Comparison of ENCODE assay signal across 9 cellular contexts in genomic region chr16:19167710-19168172, GRCh38. TPM values are rescaled to one million over a fixed set of nuclear protein-coding genes. Genes with fewer than 3 reads are reported as not detected.
DNase-seq lines count a peak whose midpoint lies in the region; ATAC-seq and TF ChIP-seq lines count a peak whose summit lies in the region.
"Had no signal": no experiment of that assay in that cellular context is flagged by ENCODE, and none has a peak within 500 bp of the region (broad histone marks: within the 10 kb centered on the region; RNA-seq: fewer than 3 reads in every experiment).

No MANE protein-coding gene starts in this region.

- H3K4me3 ChIP-seq in DOHH2 (ENCODE audit: low read length), result no peak overlapping the region
- H3K4me3 ChIP-seq in HFF-Myc (replicated peaks; ENCODE audit: low read depth, low read length), result peak overlapping the region; percentile 25; the same call in 1 of the 2 replicates
- H3K4me3 ChIP-seq in heart left ventricle, result peak overlapping the region; percentile 43 to 69 (median 58)

- H3K4me1 ChIP-seq in DOHH2 (ENCODE audit: control insufficient read depth, low read length) (no peaks in the 10 kb centered on the region), heart left ventricle (peaks cover 0 to 21% (median 6%) of the 10 kb centered on the region in 12 donors)

- no peak for TF ChIP-seq POLR2A in heart left ventricle (IDR thresholded peaks at IDR 0.05)

- no peak for DNase-seq in HFF-Myc (ENCODE audit: extremely low read depth, low read depth)
- peak; percentile 85 for DNase-seq in NCI-H345 (lab: John Stamatoyannopoulos, UW)
- DNase-seq in activated naive CD8-positive, alpha-beta T cell treated with anti-CD3 and anti-CD28 coated beads for 36 hours, result peak; percentile 62
- DNase-seq in heart left ventricle, result peak; percentile 64 to 86 (median 71)
- peak in 9 of 10 donors; percentile 28 to 94 (median 52) for DNase-seq in posterior cingulate gyrus

- no peak overlapping the region for H3K27ac Mint-ChIP-seq in activated naive CD8-positive, alpha-beta T cell treated with anti-CD3 and anti-CD28 coated beads for 36 hours
- H3K27ac Mint-ChIP-seq: activated naive CD4-positive, alpha-beta T cell treated with anti-CD3 and anti-CD28 coated beads, Interleukin-2, amount 50 U/mL, for 24 hours had no signal

- TF ChIP-seq CTCF in DOHH2 (IDR thresholded peaks at IDR 0.05; ENCODE audit: low read depth, low read length, poor library complexity, severe bottlenecking), result peak; percentile 60
- TF ChIP-seq CTCF in HFF-Myc (IDR thresholded peaks at IDR 0.05; ENCODE audit: low read depth, low read length, missing control alignments), result peak; percentile 52
- peak; percentile 60 to 82 (median 72) for TF ChIP-seq CTCF in heart left ventricle (IDR thresholded peaks at IDR 0.05)

- 0 to 1% (median 1%) methylated on average over 19 to 45 of the region's 45 CpGs for WGBS in heart left ventricle, 4 donors

- H3K9me3 Mint-ChIP-seq in activated naive CD8-positive, alpha-beta T cell treated with anti-CD3 and anti-CD28 coated beads for 36 hours, result peaks cover 6% of the 10 kb centered on the region
- H3K9me3 Mint-ChIP-seq: activated naive CD4-positive, alpha-beta T cell treated with anti-CD3 and anti-CD28 coated beads, Interleukin-2, amount 50 U/mL, for 24 hours had no signal

- H3K4me2 ChIP-seq in DOHH2 (ENCODE audit: low read length), result peak overlapping the region; percentile 27; the same call in 1 of the 2 replicates

- ATAC-seq in heart left ventricle, result peak in 3 of 4 donors; percentile 88 to 93 (median 93)
- ATAC-seq in GM19395 (IDR thresholded peaks at IDR 0.05; ENCODE audit: unreplicated experiment), result no peak
- no peak for ATAC-seq in HG03571 (IDR thresholded peaks at IDR 0.05; ENCODE audit: unreplicated experiment)

- H3K79me2 ChIP-seq in DOHH2 (ENCODE audit: control insufficient read depth, low read length), result no peaks in the 10 kb centered on the region

- no peak overlapping the region for H3K27ac ChIP-seq in DOHH2 (ENCODE audit: low read depth, low read length)
- H3K27ac ChIP-seq in heart left ventricle, result peak overlapping the region in 7 of 12 donors; percentile 9 to 63 (median 41)

- no peaks in the 10 kb centered on the region for H3K36me3 Mint-ChIP-seq in activated naive CD8-positive, alpha-beta T cell treated with anti-CD3 and anti-CD28 coated beads for 36 hours
- H3K36me3 Mint-ChIP-seq: activated naive CD4-positive, alpha-beta T cell treated with anti-CD3 and anti-CD28 coated beads, Interleukin-2, amount 50 U/mL, for 24 hours had no signal

- H3K9me3 ChIP-seq in DOHH2 (ENCODE audit: control insufficient read depth, insufficient read depth, low read length) (peaks cover 4% of the 10 kb centered on the region; the same call in 1 of the 2 replicates), heart left ventricle (no peaks in the 10 kb centered on the region)

- H3K27me3 Mint-ChIP-seq in activated naive CD8-positive, alpha-beta T cell treated with anti-CD3 and anti-CD28 coated beads for 36 hours, result peaks cover 30% of the 10 kb centered on the region

- no peaks in the 10 kb centered on the region for H3F3A ChIP-seq in DOHH2 (ENCODE audit: control insufficient read depth, insufficient read depth)

- intact Hi-C loops in heart left ventricle (cut with DNase I) (loop anchor here in 8 of 10 donors (2.0 to 10.0 kb wide), 8 partner anchors 53 to 335 kb away; partner anchors contain the start of gene ITPRIPL2 (in 1 of the 8)), posterior cingulate gyrus (cut with DNase I) (loop anchor here (5.0 to 10.0 kb wide), 3 partner anchors 53 to 210 kb away; partner anchors contain the start of gene ITPRIPL2)

- H3K4me1 Mint-ChIP-seq in activated naive CD8-positive, alpha-beta T cell treated with anti-CD3 and anti-CD28 coated beads for 36 hours, result no peaks in the 10 kb centered on the region

- H3K9me2 ChIP-seq in DOHH2 (replicated peaks; ENCODE audit: control insufficient read depth, low read length), result no peaks in the 10 kb centered on the region

- no peak overlapping the region for H3K4me3 Mint-ChIP-seq in activated naive CD8-positive, alpha-beta T cell treated with anti-CD3 and anti-CD28 coated beads for 36 hours
- H3K4me3 Mint-ChIP-seq: activated naive CD4-positive, alpha-beta T cell treated with anti-CD3 and anti-CD28 coated beads, Interleukin-2, amount 50 U/mL, for 24 hours had no signal

- no peaks in the 10 kb centered on the region for H4K20me1 ChIP-seq in DOHH2 (ENCODE audit: control insufficient read depth, insufficient read depth, low read depth, low read length)

- H3K36me3 ChIP-seq in DOHH2 (ENCODE audit: control insufficient read depth, low read length), result no peaks in the 10 kb centered on the region
- no peaks in the 10 kb centered on the region for H3K36me3 ChIP-seq in heart left ventricle

- H3K27me3 ChIP-seq in DOHH2 (ENCODE audit: control insufficient read depth, low read length), result peaks cover 27% of the 10 kb centered on the region
- H3K27me3 ChIP-seq in heart left ventricle, result peaks cover 0 to 35% (median 15%) of the 10 kb centered on the region in 9 donors

RNA-seq across cellular contexts. Expression of gene SYT17, which starts 0.3 kb away (rescaled TPM):
- under 1 TPM in 1 of 2 experiments, not detected in 1; 0.14 TPM for total RNA-seq in activated naive CD8-positive, alpha-beta T cell treated with anti-CD3 and anti-CD28 coated beads for 36 hours
- 1 to 10 TPM in 3 of 9 donors, under 1 TPM in 6; 0.23 to 5.2 (median 0.76) TPM for total RNA-seq in heart left ventricle
- polyA plus RNA-seq in heart left ventricle, result under 1 TPM; 0.38 to 0.53 TPM

RNA-seq across cellular contexts. Expression of gene ITPRIPL2, which starts 54.0 kb away (rescaled TPM):
- total RNA-seq in activated naive CD8-positive, alpha-beta T cell treated with anti-CD3 and anti-CD28 coated beads for 36 hours, result under 1 TPM; 0.35 to 0.38 TPM
- total RNA-seq in heart left ventricle, result 10 to 100 TPM; 11.0 to 43.2 (median 16.3) TPM
- polyA plus RNA-seq in heart left ventricle, result 1 to 10 TPM; 3.1 to 7.2 TPM

Comparison
In these comparisons a context has a peak if more than half of its experiments do, and no peak if none do; other contexts are left out.
1. ATAC-seq: peak in heart left ventricle (3 of 4); none in GM19395 (single experiment) and HG03571 (single experiment).
2. RNA of gene ITPRIPL2, which starts 54.0 kb away (total RNA-seq): 11.0 to 43.2 TPM in heart left ventricle; 0.35 to 0.38 TPM in activated naive CD8-positive, alpha-beta T cell treated with anti-CD3 and anti-CD28 coated beads for 36 hours; every median in the first group is over 4 times any median in the second.
3. Peak in every context shown above with its lines, with median percentiles within 50 percentile points of each other: CTCF ChIP-seq.